16 cellular contexts compared by ENCODE assay signal in genomic region chr4:1750381-1751154, GRCh38. TPM values are rescaled to one million over a fixed set of nuclear protein-coding genes. Genes with fewer than 3 reads are reported as not detected.
DNase-seq lines count a peak whose midpoint lies in the region; ATAC-seq and TF ChIP-seq lines count a peak whose summit lies in the region.
"Had no signal": no experiment of that assay in that cellular context is flagged by ENCODE, and none has a peak within 500 bp of the region (broad histone marks: within the 10 kb centered on the region; RNA-seq: fewer than 3 reads in every experiment).

No MANE protein-coding gene starts in this region.

- H3K27me3 Mint-ChIP-seq in activated T-cell treated with anti-CD3 and anti-CD28 coated beads, Interleukin-2, amount 50 U/mL, for 24 hours, result no peaks in the 10 kb centered on the region
- H3K27me3 Mint-ChIP-seq in activated T-cell treated with anti-CD3 and anti-CD28 coated beads, Interleukin-2, amount 50 U/mL, for 72 hours (ENCODE audit: low read depth), result no peaks in the 10 kb centered on the region
- no peaks in the 10 kb centered on the region for H3K27me3 Mint-ChIP-seq in T-helper 17 cell
- H3K27me3 Mint-ChIP-seq: CD4-positive, CD25-positive, alpha-beta regulatory T cell had no signal

- peak overlapping the region; percentile 82 to 94 (median 90) for H3K27ac ChIP-seq in esophagus squamous epithelium
- H3K27ac ChIP-seq: GM23248 had no signal

- no peaks in the 10 kb centered on the region for H3K4me1 Mint-ChIP-seq in activated T-cell treated with anti-CD3 and anti-CD28 coated beads, Interleukin-2, amount 50 U/mL, for 24 hours (ENCODE audit: low read depth)
- H3K4me1 Mint-ChIP-seq in activated T-cell treated with anti-CD3 and anti-CD28 coated beads, Interleukin-2, amount 50 U/mL, for 72 hours (ENCODE audit: low read depth), result no peaks in the 10 kb centered on the region
- no peaks in the 10 kb centered on the region for H3K4me1 Mint-ChIP-seq in T-helper 17 cell
- H3K4me1 Mint-ChIP-seq: IgD-negative memory B cell had no signal

- H3K9me3 ChIP-seq in T-helper 17 cell (ENCODE audit: control insufficient read depth, low read length, poor library complexity, severe bottlenecking) (no peaks in the 10 kb centered on the region), esophagus squamous epithelium (no peaks in the 10 kb centered on the region)
- H3K9me3 ChIP-seq: BE2C had no signal

- peaks cover 0 to 10% (median 0%) of the 10 kb centered on the region in 4 donors for H3K27me3 ChIP-seq in esophagus squamous epithelium
- H3K27me3 ChIP-seq: BE2C had no signal

- DNase-seq in activated T-cell treated with anti-CD3 and anti-CD28 coated beads, Interleukin-2, amount 50 U/mL, for 24 hours, result no peak
- no peak for DNase-seq in activated T-cell treated with anti-CD3 and anti-CD28 coated beads, Interleukin-2, amount 50 U/mL, for 72 hours
- DNase-seq in T-helper 17 cell (no peak), esophagus squamous epithelium (lab: John Stamatoyannopoulos, UW) (no peak)
- DNase-seq: ACHN; BE2C; C1 segment of cervical spinal cord; CD4-positive, CD25-positive, alpha-beta regulatory T cell; CD8-positive, alpha-beta memory T cell; COR-L47; GM23248; HCEC 1CT; HFFc6 had no signal

- 53% methylated on average over 3 of the region's 18 CpGs; no CpG with 5 or more reads in 1 of the 2 donors for WGBS in esophagus squamous epithelium, 2 donors

- TF ChIP-seq POLR2A in esophagus squamous epithelium (IDR thresholded peaks at IDR 0.05) (no peak), GM18505 (IDR thresholded peaks at IDR 0.05; ENCODE audit: borderline replicate concordance, extremely low read depth, insufficient read depth, insufficient read length) (no peak)

- H3K4me3 Mint-ChIP-seq in activated T-cell treated with anti-CD3 and anti-CD28 coated beads, Interleukin-2, amount 50 U/mL, for 24 hours, result no peak overlapping the region
- no peak overlapping the region for H3K4me3 Mint-ChIP-seq in activated T-cell treated with anti-CD3 and anti-CD28 coated beads, Interleukin-2, amount 50 U/mL, for 72 hours
- peak overlapping the region; percentile 41 for H3K4me3 Mint-ChIP-seq in T-helper 17 cell
- H3K4me3 Mint-ChIP-seq: HFFc6 had no signal

- H3K9me3 Mint-ChIP-seq in activated T-cell treated with anti-CD3 and anti-CD28 coated beads, Interleukin-2, amount 50 U/mL, for 24 hours, result no peaks in the 10 kb centered on the region
- H3K9me3 Mint-ChIP-seq in activated T-cell treated with anti-CD3 and anti-CD28 coated beads, Interleukin-2, amount 50 U/mL, for 72 hours, result no peaks in the 10 kb centered on the region
- H3K9me3 Mint-ChIP-seq: CD4-positive, CD25-positive, alpha-beta regulatory T cell; CD8-positive, alpha-beta memory T cell; HFFc6; IgD-negative memory B cell had no signal

- H3K36me3 Mint-ChIP-seq in activated T-cell treated with anti-CD3 and anti-CD28 coated beads, Interleukin-2, amount 50 U/mL, for 24 hours (ENCODE audit: low read depth), result no peaks in the 10 kb centered on the region
- H3K36me3 Mint-ChIP-seq in activated T-cell treated with anti-CD3 and anti-CD28 coated beads, Interleukin-2, amount 50 U/mL, for 72 hours (ENCODE audit: insufficient read depth in 2 of 2), result no peaks in the 10 kb centered on the region
- H3K36me3 Mint-ChIP-seq in T-helper 17 cell (ENCODE audit: low read depth), result no peaks in the 10 kb centered on the region
- H3K36me3 Mint-ChIP-seq: CD4-positive, CD25-positive, alpha-beta regulatory T cell; CD8-positive, alpha-beta memory T cell; IgD-negative memory B cell had no signal

- H3K4me1 ChIP-seq in esophagus squamous epithelium, result peaks cover 54 to 79% (median 56%) of the 10 kb centered on the region in 3 donors

- peak overlapping the region; percentile 26 for H3K27ac Mint-ChIP-seq in activated T-cell treated with anti-CD3 and anti-CD28 coated beads, Interleukin-2, amount 50 U/mL, for 24 hours
- H3K27ac Mint-ChIP-seq in activated T-cell treated with anti-CD3 and anti-CD28 coated beads, Interleukin-2, amount 50 U/mL, for 72 hours, result no peak overlapping the region
- H3K27ac Mint-ChIP-seq in T-helper 17 cell, result no peak overlapping the region
- H3K27ac Mint-ChIP-seq: HFFc6, IgD-negative memory B cell had no signal

- no peaks in the 10 kb centered on the region for H3K36me3 ChIP-seq in esophagus squamous epithelium
- H3K36me3 ChIP-seq: BE2C had no signal

- intact Hi-C loops in esophagus squamous epithelium (cut with DNase I), result loop anchor here (5.0 kb wide), 1 partner anchor 52 kb away; no protein-coding TSS in a partner anchor

- no peak overlapping the region for H3K4me3 ChIP-seq in esophagus squamous epithelium
- H3K4me3 ChIP-seq: GM23248 had no signal

- TF ChIP-seq CTCF in esophagus squamous epithelium (IDR thresholded peaks at IDR 0.05), result no peak

- ATAC-seq in activated T-cell treated with anti-CD3 and anti-CD28 coated beads, Interleukin-2, amount 50 U/mL, for 72 hours (replicated peaks in 1 of 2), result no peak
- ATAC-seq in T-helper 17 cell (no peak), HG02610 (IDR thresholded peaks at IDR 0.05; ENCODE audit: unreplicated experiment) (no peak), GM18505 (IDR thresholded peaks at IDR 0.05; ENCODE audit: unreplicated experiment) (no peak)

RNA-seq across cellular contexts. Expression of gene TACC3, which starts 29.2 kb away (rescaled TPM):
- total RNA-seq in activated T-cell treated with anti-CD3 and anti-CD28 coated beads, Interleukin-2, amount 50 U/mL, for 72 hours, result 100 to 1,000 TPM; 172 to 206 TPM
- 10 to 100 TPM; 73.4 to 91.8 TPM for total RNA-seq in T-helper 17 cell
- total RNA-seq in esophagus squamous epithelium, result 10 to 100 TPM; 14.9 to 41.3 (median 19.6) TPM

RNA-seq across cellular contexts. Expression of gene TMEM129, which starts 29.4 kb away (rescaled TPM):
- 10 to 100 TPM; 20.4 to 22.1 TPM for total RNA-seq in activated T-cell treated with anti-CD3 and anti-CD28 coated beads, Interleukin-2, amount 50 U/mL, for 72 hours
- total RNA-seq in T-helper 17 cell (10 to 100 TPM; 18.4 to 18.5 TPM), esophagus squamous epithelium (10 to 100 TPM; 30.4 to 47.5 (median 38.3) TPM)

RNA-seq across cellular contexts. Expression of gene SLBP, which starts 38.4 kb away (rescaled TPM):
- 10 to 100 TPM; 56.4 to 63.1 TPM for total RNA-seq in activated T-cell treated with anti-CD3 and anti-CD28 coated beads, Interleukin-2, amount 50 U/mL, for 72 hours
- total RNA-seq in T-helper 17 cell (10 to 100 TPM; 24.9 to 36.0 TPM), esophagus squamous epithelium (10 to 100 TPM; 32.4 to 60.1 (median 48.6) TPM)

RNA-seq across cellular contexts. Expression of gene FGFR3, which starts 42.5 kb away (rescaled TPM):
- total RNA-seq in activated T-cell treated with anti-CD3 and anti-CD28 coated beads, Interleukin-2, amount 50 U/mL, for 72 hours, result under 1 TPM in 1 of 2 donors, not detected in 1; 0.36 TPM
- total RNA-seq in T-helper 17 cell (under 1 TPM in 1 of 2 donors, not detected in 1; 0.12 TPM), esophagus squamous epithelium (100 to 1,000 TPM; 175 to 307 (median 223) TPM)
